In genomic region chr6:97947841-97948240, GRCh38 we compare ENCODE assay signal across 11 cellular contexts.
A peak's percentile ranks its signal among the peaks of the same experiment; 100 is the strongest.
DNase-seq lines count a peak whose midpoint lies in the region; ATAC-seq, FAIRE-seq and TF ChIP-seq lines count a peak whose summit lies in the region.
"Had no signal": no experiment of that assay in that cellular context is flagged by ENCODE, and none has a peak within 500 bp of the region (broad histone marks: within the 10 kb centered on the region; RNA-seq: fewer than 3 reads in every experiment).

No MANE protein-coding gene starts in this region.

- H3K36me3 ChIP-seq in HEK293 (ENCODE audit: control insufficient read depth in 2 of 2, insufficient read depth in 1 of 2, low read length in 2 of 2) (no peaks in the 10 kb centered on the region), endothelial cell of umbilical vein (ENCODE audit: control insufficient read depth in 2 of 2, extremely low read depth in 1 of 2, insufficient read depth in 2 of 2, low read length in 2 of 2) (no peaks in the 10 kb centered on the region), trophoblast cell (ENCODE audit: control insufficient read depth in 1 of 2, insufficient read depth in 2 of 2, low read length in 2 of 2) (no peaks in the 10 kb centered on the region)

- POLR2A ChIA-PET in HEK293 (lab: Yijun Ruan, JAX), result no interaction called here
- POLR2A ChIA-PET in endothelial cell of umbilical vein (lab: Charles Lee), result no interaction called here

- FAIRE-seq in endothelial cell of umbilical vein (lab: Jason Lieb, UNC), result no peak

- DNase-seq in OCI-M1 (lab: John Stamatoyannopoulos, UW), result peak; percentile 81
- DNase-seq in endothelial cell of umbilical vein (ENCODE audit: low read depth, low spot score), result peak; percentile 18
- DNase-seq in trophoblast cell, result peak; percentile 41 to 55
- no peak for DNase-seq in NCI-H187 treated with DMSO at 0.1 percent for 48 hours (lab: John Stamatoyannopoulos, UW)
- no peak for DNase-seq in inferior parietal cortex (ENCODE audit: extremely low spot score)
- DNase-seq in H9, result no peak
- DNase-seq: aorta, midbrain had no signal

- no peak overlapping the region for H4K5ac ChIP-seq in H9 (ENCODE audit: insufficient read length, low read depth, low read length)

- H4K12ac ChIP-seq in trophoblast cell (ENCODE audit: low read depth, low read length), result no peak overlapping the region

- no peak overlapping the region for H4K8ac ChIP-seq in trophoblast cell (ENCODE audit: low read depth, low read length)
- no peak overlapping the region for H4K8ac ChIP-seq in H9 (replicated peaks; ENCODE audit: insufficient read length, low read depth, low read length)

- H4K20me1 ChIP-seq in endothelial cell of umbilical vein (replicated peaks; ENCODE audit: control insufficient read depth, extremely low read depth, insufficient read depth, low read length) (no peaks in the 10 kb centered on the region), H9 (ENCODE audit: control insufficient read depth, insufficient read depth, insufficient read length) (no peaks in the 10 kb centered on the region)

- TF ChIP-seq CTCF in HEK293 (tag by site-specific recombination; IDR thresholded peaks at IDR 0.05) (no peak), endothelial cell of umbilical vein (IDR thresholded peaks at IDR 0.05; ENCODE audit: extremely low read depth in 1 of 2, insufficient read depth in 1 of 2, low read depth in 1 of 2, low read length in 2 of 2) (no peak), H9 (conservative IDR thresholded peaks at IDR 0.05) (no peak)

- no peaks in the 10 kb centered on the region for H3K9me3 ChIP-seq in HEK293 (ENCODE audit: control insufficient read depth, insufficient read depth, low read depth, low read length)
- peaks cover 2% of the 10 kb centered on the region for H3K9me3 ChIP-seq in endothelial cell of umbilical vein (replicated peaks; ENCODE audit: control insufficient read depth, insufficient read depth, low read length)
- H3K9me3 ChIP-seq in trophoblast cell (ENCODE audit: insufficient read depth, low read depth, low read length), result no peaks in the 10 kb centered on the region
- no peaks in the 10 kb centered on the region for H3K9me3 ChIP-seq in H9 (ENCODE audit: control insufficient read depth, low read depth, low read length)

- H4K91ac ChIP-seq in trophoblast cell (ENCODE audit: low read depth, low read length) (no peak overlapping the region), H9 (ENCODE audit: insufficient read length, low read depth, low read length) (no peak overlapping the region)

- H3K79me2 ChIP-seq in endothelial cell of umbilical vein (ENCODE audit: control insufficient read depth, insufficient read depth, low read length) (no peaks in the 10 kb centered on the region), trophoblast cell (ENCODE audit: control insufficient read depth, insufficient read depth, low read length, poor library complexity) (no peaks in the 10 kb centered on the region), H9 (ENCODE audit: insufficient read depth, low read length) (no peaks in the 10 kb centered on the region)

- no CpG with 5 or more reads among the region's 3 CpGs for WGBS in trophoblast cell (ENCODE audit: extremely low coverage, insufficient coverage, insufficient read length)
- no CpG with 5 or more reads among the region's 3 CpGs for WGBS in H9 (ENCODE audit: extremely low coverage, insufficient read length, low lambda C conversion rate)

- H2AK5ac ChIP-seq in trophoblast cell (ENCODE audit: low read length), result no peak overlapping the region
- H2AK5ac ChIP-seq in H9 (ENCODE audit: insufficient read length, low read length), result no peak overlapping the region

- H3K9me3 Mint-ChIP-seq in H9, result no peaks in the 10 kb centered on the region

- no peaks in the 10 kb centered on the region for H3K27me3 ChIP-seq in endothelial cell of umbilical vein (ENCODE audit: control insufficient read depth in 2 of 2, insufficient read depth in 2 of 2, low read length in 2 of 2)
- no peaks in the 10 kb centered on the region for H3K27me3 ChIP-seq in trophoblast cell (ENCODE audit: insufficient read depth, low read length)
- no peaks in the 10 kb centered on the region for H3K27me3 ChIP-seq in H9 (ENCODE audit: insufficient read depth, low read length)

- H3K18ac ChIP-seq in trophoblast cell (ENCODE audit: low read length), result no peak overlapping the region
- H3K18ac ChIP-seq in H9 (ENCODE audit: insufficient read length, low read depth, low read length), result no peak overlapping the region

- no TSS peak for BruUV-seq in endothelial cell of umbilical vein (replicated peaks; lab: Mats Ljungman, UMichigan)

- H3K4me3 ChIP-seq in HEK293 (ENCODE audit: low read depth, low read length), result no peak overlapping the region
- H3K4me3 ChIP-seq in endothelial cell of umbilical vein (replicated peaks in 1 of 3; ENCODE audit: insufficient read depth in 1 of 3, low read depth in 1 of 3, low read length in 3 of 3), result no peak overlapping the region
- H3K4me3 ChIP-seq in trophoblast cell (ENCODE audit: low read depth, low read length), result no peak overlapping the region

- H3K14ac ChIP-seq in trophoblast cell (ENCODE audit: low read length), result no peak overlapping the region
- no peak overlapping the region for H3K14ac ChIP-seq in H9 (ENCODE audit: insufficient read depth, low read length)

- no peak overlapping the region for H3K27ac ChIP-seq in HEK293 (ENCODE audit: extremely low read depth, low read depth, low read length)
- H3K27ac ChIP-seq in endothelial cell of umbilical vein (ENCODE audit: insufficient read depth, low read depth, low read length), result no peak overlapping the region
- H3K27ac ChIP-seq in trophoblast cell (ENCODE audit: low read depth, low read length), result no peak overlapping the region
- H3K27ac ChIP-seq in H9 (ENCODE audit: insufficient read length, low read depth, low read length), result no peak overlapping the region
- H3K27ac ChIP-seq: VCaP had no signal

- no peak overlapping the region for H2BK12ac ChIP-seq in trophoblast cell (ENCODE audit: low read length)
- no peak overlapping the region for H2BK12ac ChIP-seq in H9 (ENCODE audit: insufficient read length, low read depth, low read length)

- no peak overlapping the region for H3K4me2 ChIP-seq in endothelial cell of umbilical vein (ENCODE audit: insufficient read depth, low read length)
- no peak overlapping the region for H3K4me2 ChIP-seq in trophoblast cell (ENCODE audit: low read length)
- no peak overlapping the region for H3K4me2 ChIP-seq in H9 (ENCODE audit: insufficient read depth, insufficient read length, low read length)

- no peak overlapping the region for H3K27ac Mint-ChIP-seq in H9

- no peaks in the 10 kb centered on the region for H3K9me1 ChIP-seq in endothelial cell of umbilical vein (replicated peaks; ENCODE audit: control insufficient read depth, extremely low read depth, insufficient read depth, low read length)

- no peaks in the 10 kb centered on the region for H3K4me1 Mint-ChIP-seq in H9

- H2BK120ac ChIP-seq in trophoblast cell (ENCODE audit: insufficient read depth, low read length, poor library complexity), result no peak overlapping the region
- H2BK120ac ChIP-seq in H9 (ENCODE audit: low read depth, low read length, poor library complexity, severe bottlenecking), result no peak overlapping the region

- dilution Hi-C loops in endothelial cell of umbilical vein (cut with MboI; ENCODE audit: extremely low pct_ligation_motif_present, low sequenced_read_pairs), result no loop called here

- H2AFZ ChIP-seq in endothelial cell of umbilical vein (ENCODE audit: low read depth, low read length) (no peak overlapping the region), trophoblast cell (ENCODE audit: insufficient read depth, low read length, poor library complexity) (no peak overlapping the region), H9 (ENCODE audit: low read length) (no peak overlapping the region)

- no peak for ATAC-seq in GM18505 (IDR thresholded peaks at IDR 0.05; ENCODE audit: unreplicated experiment)

- no peak overlapping the region for H2BK15ac ChIP-seq in H9 (ENCODE audit: low read depth, low read length)

- no peak overlapping the region for H3K56ac ChIP-seq in H9 (ENCODE audit: insufficient read length, low read depth, low read length)

- intact Hi-C loops in endothelial cell of umbilical vein (cut with micrococcal nuclease), result no loop called here

- H3K9ac ChIP-seq in endothelial cell of umbilical vein (replicated peaks; ENCODE audit: extremely low read depth, insufficient read depth, low read length), result no peak overlapping the region
- H3K9ac ChIP-seq in trophoblast cell (ENCODE audit: low read length), result no peak overlapping the region
- H3K9ac ChIP-seq in H9 (ENCODE audit: extremely low read depth, insufficient read length, low read length), result no peak overlapping the region

- H3K4ac ChIP-seq in trophoblast cell (ENCODE audit: low read depth, low read length) (no peak overlapping the region), H9 (ENCODE audit: low read depth, low read length) (no peak overlapping the region)

- no peak overlapping the region for H2BK5ac ChIP-seq in trophoblast cell (ENCODE audit: low read depth, low read length, poor library complexity)
- H2BK5ac ChIP-seq in H9 (ENCODE audit: insufficient read length, low read length), result no peak overlapping the region

- no peak overlapping the region for H3T11ph ChIP-seq in H9 (ENCODE audit: low read length)

- TF ChIP-seq POLR2A in endothelial cell of umbilical vein (IDR thresholded peaks at IDR 0.05; ENCODE audit: low read depth, low read length) (no peak), GM18505 (IDR thresholded peaks at IDR 0.05; ENCODE audit: borderline replicate concordance, extremely low read depth, insufficient read depth, insufficient read length) (no peak)

- no peak overlapping the region for H2BK20ac ChIP-seq in H9 (ENCODE audit: low read depth, low read length, poor library complexity, severe bottlenecking)

- no peaks in the 10 kb centered on the region; a peak in 1 of 7 replicates for H3K36me3 Mint-ChIP-seq in H9 (ENCODE audit: insufficient read depth in 1 of 3, low read depth in 3 of 3)

- H3K79me1 ChIP-seq in trophoblast cell (ENCODE audit: low read length), result no peaks in the 10 kb centered on the region
- no peaks in the 10 kb centered on the region for H3K79me1 ChIP-seq in H9 (ENCODE audit: insufficient read depth, low read depth, low read length, poor library complexity, severe bottlenecking)

- H3K23ac ChIP-seq in trophoblast cell (ENCODE audit: low read length) (no peak overlapping the region), H9 (ENCODE audit: insufficient read length, low read depth, low read length) (no peak overlapping the region)

- no peaks in the 10 kb centered on the region for H3K27me3 Mint-ChIP-seq in H9 (ENCODE audit: low read depth)

- CTCF ChIA-PET in HEK293 (lab: Yijun Ruan, JAX), result interaction anchor here (0.7 to 1.7 kb wide), 2 partner anchors 8 to 87 kb away, joined by 3 to 4 read pairs; no protein-coding TSS in a partner anchor
- CTCF ChIA-PET in endothelial cell of umbilical vein (lab: Charles Lee), result no interaction called here

- H3K4me3 Mint-ChIP-seq in H9, result no peak overlapping the region

- peaks cover 10% of the 10 kb centered on the region; the same call in 1 of the 2 replicates for H3K4me1 ChIP-seq in HEK293 (ENCODE audit: control insufficient read depth, insufficient read depth, low read length)
- no peaks in the 10 kb centered on the region for H3K4me1 ChIP-seq in endothelial cell of umbilical vein (ENCODE audit: control insufficient read depth, extremely low read depth, insufficient read depth, low read length)
- H3K4me1 ChIP-seq in trophoblast cell (ENCODE audit: control insufficient read depth in 1 of 2, insufficient read depth in 2 of 2, low read length in 2 of 2), result no peaks in the 10 kb centered on the region
- no peaks in the 10 kb centered on the region for H3K4me1 ChIP-seq in H9 (ENCODE audit: insufficient read depth, low read length)

- no peaks in the 10 kb centered on the region for H3K23me2 ChIP-seq in H9 (ENCODE audit: insufficient read length, low read depth, low read length, poor library complexity, severe bottlenecking)

Comparison
In these comparisons a context has a peak if more than half of its experiments do, and no peak if none do; other contexts are left out.
1. DNase-seq: peak in OCI-M1 (single experiment), endothelial cell of umbilical vein (single experiment) and trophoblast cell (2 of 2); none in NCI-H187 treated with DMSO at 0.1 percent for 48 hours (single experiment), inferior parietal cortex (single experiment) and H9 (single experiment).